In genomic region chr7:28224172-28224571, GRCh38 we compare ENCODE assay signal across 26 cellular contexts.
"Had no signal": no experiment of that assay in that cellular context is flagged by ENCODE, and none has a peak within 500 bp of the region (broad histone marks: within the 10 kb centered on the region; RNA-seq: fewer than 3 reads in every experiment).

No MANE protein-coding gene starts in this region.

- H3K36me3 Mint-ChIP-seq: immature natural killer cell, mesothelial cell of epicardium, naive B cell had no signal

- DNase-seq: dermis blood vessel endothelial cell; dorsolateral prefrontal cortex; effector CD4-positive, alpha-beta T cell; effector memory CD4-positive, alpha-beta T cell; foreskin keratinocyte; heart left ventricle; hypothalamus; immature natural killer cell; left cardiac atrium; left lung; left ventricle myocardium superior; lower lobe of right lung; mesenchymal stem cell; mucosa of descending colon; naive B cell; naive thymus-derived CD8-positive, alpha-beta T cell had no signal

- FAIRE-seq: colon, endothelial cell of umbilical vein, frontal cortex, keratinocyte had no signal

- H3K79me2 ChIP-seq: hepatocyte had no signal

- H3K27me3 Mint-ChIP-seq: naive B cell had no signal

- H3K4me3 Mint-ChIP-seq: immature natural killer cell; mesothelial cell of epicardium; naive B cell; naive thymus-derived CD8-positive, alpha-beta T cell had no signal

- H3K36me3 ChIP-seq: esophagus muscularis mucosa, gastroesophageal sphincter, heart left ventricle, left lung, lower lobe of right lung had no signal

- H3K27ac Mint-ChIP-seq: immature natural killer cell; mesothelial cell of epicardium; naive thymus-derived CD8-positive, alpha-beta T cell had no signal

- H3K9me3 Mint-ChIP-seq: immature natural killer cell; mesothelial cell of epicardium; naive B cell; naive thymus-derived CD8-positive, alpha-beta T cell had no signal

- H3K9me3 ChIP-seq: esophagus muscularis mucosa, gastroesophageal sphincter, left lung, lower lobe of right lung, mucosa of descending colon had no signal

- H3K4me1 ChIP-seq: esophagus muscularis mucosa, foreskin keratinocyte, gastroesophageal sphincter, heart left ventricle, left lung, lower lobe of right lung had no signal

- H2AFZ ChIP-seq: hepatocyte had no signal

- H3K4me3 ChIP-seq: coronary artery, dorsolateral prefrontal cortex, esophagus muscularis mucosa, gastroesophageal sphincter, heart left ventricle, hepatocyte, left lung, lower lobe of right lung, mucosa of descending colon had no signal

- ATAC-seq: foreskin keratinocyte; gastroesophageal sphincter; heart left ventricle; left cardiac atrium; left lung; left ventricle myocardium superior; lower lobe of right lung; mucosa of descending colon; naive thymus-derived CD8-positive, alpha-beta T cell had no signal

- H3K4me2 ChIP-seq: hepatocyte had no signal

- H3K27ac ChIP-seq: coronary artery, dorsolateral prefrontal cortex, epithelial cell of prostate, esophagus muscularis mucosa, foreskin keratinocyte, gastroesophageal sphincter, heart left ventricle, hepatocyte, left lung, lower lobe of right lung had no signal

- H3K4me1 Mint-ChIP-seq: immature natural killer cell; mesothelial cell of epicardium; naive B cell; naive thymus-derived CD8-positive, alpha-beta T cell had no signal

- H3K27me3 ChIP-seq: dorsolateral prefrontal cortex, esophagus muscularis mucosa, gastroesophageal sphincter, heart left ventricle, hepatocyte, left lung had no signal
